13 cellular contexts compared by ENCODE assay signal in the genomic region with DNA sequence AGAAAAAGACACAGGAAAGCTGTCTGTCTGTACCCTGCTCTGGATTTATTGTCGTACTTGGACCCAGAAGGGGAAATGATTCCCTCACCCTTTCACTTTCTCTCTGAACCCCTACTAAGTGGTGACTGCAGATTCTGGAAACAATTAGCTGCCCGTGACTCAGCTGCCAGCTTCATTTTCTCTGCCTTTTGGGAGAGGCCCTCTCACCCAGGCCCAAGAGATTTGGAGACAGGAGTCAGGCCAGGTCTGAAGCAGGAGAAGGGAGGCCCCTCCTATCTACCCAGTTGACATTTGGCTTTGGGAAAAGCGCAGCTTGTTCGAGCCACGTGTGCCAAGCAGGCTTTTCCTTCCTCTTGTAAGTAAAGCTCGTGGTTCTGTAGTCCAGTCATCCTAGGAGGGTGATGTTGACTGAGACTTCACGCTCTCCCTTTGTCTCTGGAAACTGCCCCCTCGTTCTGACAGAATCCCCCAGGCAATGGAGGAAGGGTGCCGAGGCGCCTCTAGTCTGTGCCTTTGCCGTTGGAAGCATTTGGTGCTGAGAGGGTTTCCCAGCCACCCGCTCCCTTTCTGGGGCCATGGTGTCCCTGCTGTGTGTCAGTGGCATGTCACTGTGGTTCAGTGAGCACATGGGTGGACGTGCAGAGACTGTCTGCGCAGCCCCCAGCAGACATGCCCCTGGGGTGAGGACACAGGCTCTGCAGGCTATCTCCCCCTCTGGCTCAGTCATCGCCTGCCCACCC. TPM values are rescaled to one million over a fixed set of nuclear protein-coding genes. Genes with fewer than 3 reads are reported as not detected.
A peak's percentile ranks its signal among the peaks of the same experiment; 100 is the strongest.
DNase-seq lines count a peak whose midpoint lies in the region; ATAC-seq, FAIRE-seq and TF ChIP-seq lines count a peak whose summit lies in the region.
"Had no signal": no experiment of that assay in that cellular context is flagged by ENCODE, and none has a peak within 500 bp of the region (broad histone marks: within the 10 kb centered on the region; RNA-seq: fewer than 3 reads in every experiment).

No MANE protein-coding gene starts in this region.

- H3K9ac ChIP-seq in GM23248 = peak overlapping the region; percentile 62
- no peak overlapping the region for H3K9ac ChIP-seq in GM12878 (ENCODE audit: control insufficient read depth, insufficient read depth, low read length)

- SMC1A ChIA-PET in GM12878 (lab: Charles Lee; ENCODE audit: uncharacterized antibody, unreplicated experiment) = interaction anchor here (1.2 to 6.0 kb wide), 8 partner anchors 11 to 91 kb away, joined by 3 to 60 read pairs (median 7); partner anchors contain the start of gene HAAO

- in situ Hi-C loops in GM23248 (cut with MboI) = no loop called here
- in situ Hi-C loops in GM12878 (cut with MboI) = no loop called here

- H2AFZ ChIP-seq in GM23248 (peak overlapping the region; percentile 66), GM12878 (ENCODE audit: control insufficient read depth, low read depth, low read length) (no peak overlapping the region)

- no TSS peak for BruUV-seq in GM12878 (replicated peaks; lab: Mats Ljungman, UMichigan)

- POLR2A ChIA-PET in GM12878 (lab: Charles Lee) = interaction anchor here (0.5 to 4.8 kb wide), 4 partner anchors 10 to 45 kb away, joined by 3 to 30 read pairs (median 6); no protein-coding TSS in a partner anchor
- POLR2A ChIA-PET in CD8-positive, alpha-beta T cell (lab: Charles Lee) = no interaction called here

- H3K79me2 ChIP-seq in GM23248 (ENCODE audit: insufficient read depth) (no peaks in the 10 kb centered on the region), GM12878 (ENCODE audit: control insufficient read depth, insufficient read depth, low read length) (no peaks in the 10 kb centered on the region)

- H3K4me3 ChIP-seq in GM23248 (peak overlapping the region; percentile 20), GM12878 (no peak overlapping the region)
- H3K4me3 ChIP-seq in CD8-positive, alpha-beta T cell (ENCODE audit: low read depth, low read length) = no peak overlapping the region

- no peaks in the 10 kb centered on the region for H3K36me3 ChIP-seq in GM23248 (ENCODE audit: low read depth)
- no peaks in the 10 kb centered on the region for H3K36me3 ChIP-seq in GM12878 (ENCODE audit: control insufficient read depth in 2 of 2, insufficient read depth in 2 of 2, low read length in 1 of 2)
- H3K36me3 ChIP-seq in CD8-positive, alpha-beta T cell (ENCODE audit: insufficient read depth, low read length) = peaks cover 7% of the 10 kb centered on the region

- no peak for ATAC-seq in GM12878
- ATAC-seq in CD8-positive, alpha-beta T cell = no peak

- no peak for TF ChIP-seq RAD21 in GM12878 (IDR thresholded peaks at IDR 0.05; ENCODE audit: insufficient read depth, low read depth, low read length)

- intact Hi-C loops in GM12878 (cut with micrococcal nuclease; ENCODE audit: unreplicated experiment) = loop anchor here (2.0 to 10.0 kb wide), 2 partner anchors 37 to 261 kb away; partner anchors contain the start of genes HAAO and KCNG3
- intact Hi-C loops in CD8-positive, alpha-beta T cell (cut with DNase I, micrococcal nuclease) = no loop called here

- H3K9me3 Mint-ChIP-seq in neural crest cell = no peaks in the 10 kb centered on the region
- no peaks in the 10 kb centered on the region for H3K9me3 Mint-ChIP-seq in CD8-positive, alpha-beta T cell
- H3K9me3 Mint-ChIP-seq: natural killer cell treated with Interleukin-12 subunit alpha and Interleukin-12 subunit beta and Interleukin-15 and Interleukin-18, amount 100 ng/mL, for 72 hours had no signal

- peak overlapping the region; percentile 19 for H3K4me2 ChIP-seq in GM23248 (ENCODE audit: unreplicated experiment)
- H3K4me2 ChIP-seq in GM12878 (ENCODE audit: control insufficient read depth, insufficient read depth) = 0 out of 2 replicates have a peak overlapping the region, but pooled peaks have one; percentile 19

- TF ChIP-seq POLR2A in GM12878 (IDR thresholded peaks at IDR 0.05; ENCODE audit: low read depth, low read length) = no peak

- TF ChIP-seq CTCF in AG09319 (IDR thresholded peaks at IDR 0.05; ENCODE audit: low read depth, low read length) = no peak
- TF ChIP-seq CTCF in GM12878 (IDR thresholded peaks at IDR 0.05 in 2 of 3, conservative IDR thresholded peaks at IDR 0.05 in 1 of 3; ENCODE audit: control insufficient read depth in 2 of 3, extremely low read depth in 1 of 3, insufficient read depth in 1 of 3, low read depth in 3 of 3, low read length in 3 of 3) = no peak
- TF ChIP-seq CTCF in neural crest cell (conservative IDR thresholded peaks at IDR 0.05) = no peak
- TF ChIP-seq CTCF in CD8-positive, alpha-beta T cell (IDR thresholded peaks at IDR 0.05) = no peak

- FAIRE-seq in GM12878 (lab: Jason Lieb, UNC) = no peak

- DNase-seq in AG09319 (ENCODE audit: extremely low read depth, low read depth) = peak; percentile 18
- peak; percentile 80 for DNase-seq in GM23248
- DNase-seq in GM12878 (ENCODE audit: low read depth, low spot score) = no peak
- DNase-seq in neural crest cell (ENCODE audit: low read depth, low spot score) = no peak
- DNase-seq in T-helper 2 cell = no peak
- DNase-seq in CD8-positive, alpha-beta T cell = no peak
- no peak for DNase-seq in NCI-H1048 (lab: John Stamatoyannopoulos, UW)
- DNase-seq in NCI-H2227 treated with DMSO at 0.1 percent for 48 hours (lab: John Stamatoyannopoulos, UW) = no peak
- DNase-seq: NCI-H1092 treated with DMSO at 0.1 percent for 48 hours; NCI-H69; stimulated activated CD4-positive, alpha-beta T cell treated with anti-CD3 and anti-CD28 coated beads, Interleukin-2, amount 100 ng/mL, for 24 hours had no signal

- H3K4me1 Mint-ChIP-seq in neural crest cell = peaks cover 4% of the 10 kb centered on the region
- H3K4me1 Mint-ChIP-seq in CD8-positive, alpha-beta T cell (ENCODE audit: low read depth) = no peaks in the 10 kb centered on the region

- no peaks in the 10 kb centered on the region for H3K27me3 ChIP-seq in GM23248 (replicated peaks; ENCODE audit: insufficient read depth)
- H3K27me3 ChIP-seq in GM12878 (replicated peaks in 1 of 2; ENCODE audit: control insufficient read depth in 2 of 2, insufficient read depth in 2 of 2, low read length in 1 of 2) = no peaks in the 10 kb centered on the region
- no peaks in the 10 kb centered on the region for H3K27me3 ChIP-seq in CD8-positive, alpha-beta T cell (ENCODE audit: insufficient read depth, low read length)

- H3K27ac ChIP-seq in GM23248 = peak overlapping the region; percentile 55
- no peak overlapping the region for H3K27ac ChIP-seq in GM12878 (ENCODE audit: control insufficient read depth, insufficient read depth)
- no peak overlapping the region for H3K27ac ChIP-seq in CD8-positive, alpha-beta T cell (ENCODE audit: low read depth, low read length)

- no peaks in the 10 kb centered on the region for H3K27me3 Mint-ChIP-seq in neural crest cell (ENCODE audit: low read depth)
- H3K27me3 Mint-ChIP-seq in CD8-positive, alpha-beta T cell (ENCODE audit: low read depth) = no peaks in the 10 kb centered on the region
- H3K27me3 Mint-ChIP-seq: natural killer cell treated with Interleukin-12 subunit alpha and Interleukin-12 subunit beta and Interleukin-15 and Interleukin-18, amount 100 ng/mL, for 72 hours had no signal

- no peaks in the 10 kb centered on the region for H3K9me2 ChIP-seq in GM23248 (ENCODE audit: insufficient read depth)

- no peak for TF ChIP-seq EP300 in GM12878 (IDR thresholded peaks at IDR 0.05; ENCODE audit: borderline replicate concordance in 1 of 2, control insufficient read depth in 1 of 2, low read depth in 2 of 2, low read length in 2 of 2)

- 39 to 40% methylated on average over 15 of the region's 15 CpGs for WGBS in GM23248 (ENCODE audit: low coverage in 1 of 2, low lambda C conversion rate in 2 of 2, missing lambda C conversion rate in 2 of 2), 2 experiments
- 76% methylated on average over 15 of the region's 15 CpGs for WGBS in GM12878 (ENCODE audit: insufficient coverage, insufficient replicate concordance, low lambda C conversion rate, missing lambda C conversion rate)

- RAD21 ChIA-PET in GM12878 (lab: Charles Lee; ENCODE audit: unreplicated experiment) = interaction anchor here (0.9 to 4.5 kb wide), 7 partner anchors 21 to 92 kb away, joined by 3 to 39 read pairs (median 6); no protein-coding TSS in a partner anchor

- peaks cover 13% of the 10 kb centered on the region; the same call in 1 of the 2 replicates for H3F3A ChIP-seq in GM23248 (ENCODE audit: insufficient read depth)

- H3K4me1 ChIP-seq in GM23248 (ENCODE audit: insufficient read depth) = peaks cover 23% of the 10 kb centered on the region
- peaks cover 51% of the 10 kb centered on the region for H3K4me1 ChIP-seq in GM12878 (ENCODE audit: control insufficient read depth, insufficient read depth, low read length)
- H3K4me1 ChIP-seq in CD8-positive, alpha-beta T cell (ENCODE audit: insufficient read depth, low read length) = no peaks in the 10 kb centered on the region

- peak overlapping the region; percentile 89 for H3K27ac Mint-ChIP-seq in neural crest cell (ENCODE audit: unreplicated experiment)
- H3K27ac Mint-ChIP-seq in CD8-positive, alpha-beta T cell = no peak overlapping the region

- CTCF ChIA-PET in GM12878 (lab: Yijun Ruan, JAX) = interaction anchor here (1.1 to 1.8 kb wide), 7 partner anchors 13 to 91 kb away, joined by 3 to 9 read pairs (median 4); no protein-coding TSS in a partner anchor
- CTCF ChIA-PET in CD8-positive, alpha-beta T cell (lab: Charles Lee) = interaction anchor here (1.2 kb wide), 1 partner anchor 10 kb away, joined by 3 read pairs; no protein-coding TSS in a partner anchor

- peaks cover 3% of the 10 kb centered on the region for H3K36me3 Mint-ChIP-seq in neural crest cell (ENCODE audit: low read depth)
- H3K36me3 Mint-ChIP-seq in CD8-positive, alpha-beta T cell = peaks cover 66% of the 10 kb centered on the region
- H3K36me3 Mint-ChIP-seq: natural killer cell treated with Interleukin-12 subunit alpha and Interleukin-12 subunit beta and Interleukin-15 and Interleukin-18, amount 100 ng/mL, for 72 hours had no signal

- H3K4me3 Mint-ChIP-seq in neural crest cell = no peak overlapping the region
- no peak overlapping the region for H3K4me3 Mint-ChIP-seq in CD8-positive, alpha-beta T cell
- H3K4me3 Mint-ChIP-seq: natural killer cell treated with Interleukin-12 subunit alpha and Interleukin-12 subunit beta and Interleukin-15 and Interleukin-18, amount 100 ng/mL, for 72 hours had no signal

- H4K20me1 ChIP-seq in GM23248 (ENCODE audit: insufficient read depth) (no peaks in the 10 kb centered on the region), GM12878 (ENCODE audit: control insufficient read depth, insufficient read depth) (no peaks in the 10 kb centered on the region)

- H3K9me3 ChIP-seq in GM23248 (ENCODE audit: low read depth) (no peaks in the 10 kb centered on the region), GM12878 (replicated peaks; ENCODE audit: control insufficient read depth, insufficient read depth, low read length) (no peaks in the 10 kb centered on the region)
- H3K9me3 ChIP-seq in CD8-positive, alpha-beta T cell (ENCODE audit: low read length) = no peaks in the 10 kb centered on the region

RNA-seq across cellular contexts. Expression of gene OXER1, which starts 8.6 kb away (rescaled TPM):
- total RNA-seq in GM23248 (2014; rRNA removed; shearing (Covaris generic)) = not detected in 2 replicates
- polyA plus RNA-seq in GM23248 (2016; fragmentation: Nextera tagmentation; extraction: Ambion mirVana) (not detected in 2 replicates), GM12878 (2011; rRNA removed) (1.4 and 3.8 TPM in 2 replicates), GM12878 (2014; fragmentation: Illumina TruSeq; extraction: Trizol) (0.51 and 2.0 TPM in 2 replicates), GM12878 (2014; fragmentation: Nextera tagmentation; extraction: Ambion mirVana) (under 1 TPM; 0.11 to 0.13 TPM), GM12878 (2014; rRNA removed) (6.1 and 6.6 TPM in 2 replicates), GM12878 (2016; fragmentation: Nextera tagmentation; extraction: Ambion mirVana) (1 to 10 TPM; 5.3 to 8.6 TPM)
- 4.2 and 6.5 TPM in 2 replicates for total RNA-seq in GM12878 (2013; cell fraction: nucleolus; rRNA removed)
- total RNA-seq in GM12878 (2014; rRNA removed) (2.5 and 2.9 TPM in 2 replicates), GM12878 (2014; rRNA removed; fragmentation: Illumina TruSeq; extraction: Trizol) (1.6 and 2.0 TPM in 2 replicates), GM12878 (2021) (6.6 and 7.6 TPM in 2 replicates), neural crest cell (1.7 and 1.8 TPM in 2 replicates)
- polyA plus RNA-seq in GM12878 (2011; ENCODE audit: low read depth) = 3.2 TPM
- polyA plus RNA-seq in GM12878 (2011; cell fraction: cytosol; rRNA removed) = 4.1 and 6.7 TPM in 2 replicates
- 22.8 and 24.8 TPM in 2 replicates for polyA plus RNA-seq in GM12878 (2011; cell fraction: nucleus; rRNA removed)
- polyA plus RNA-seq in GM12878 (2012) = 4.7 and 6.5 TPM in 2 replicates
- polyA minus RNA-seq in GM12878 (2011; rRNA and poly(A)+ RNA removed) = 3.1 and 6.3 TPM in 2 replicates
- 1.3 and 2.5 TPM in 2 replicates for polyA minus RNA-seq in GM12878 (2011; cell fraction: cytosol; rRNA and poly(A)+ RNA removed)
- polyA minus RNA-seq in GM12878 (2011; cell fraction: nucleus; rRNA and poly(A)+ RNA removed) = 3.4 and 6.2 TPM in 2 replicates
- total RNA-seq in CD8-positive, alpha-beta T cell = under 1 TPM; 0.25 to 0.30 TPM
- total RNA-seq: activated CD8-positive, alpha-beta memory T cell treated with anti-CD3 and anti-CD28 coated beads for 36 hours; natural killer cell treated with Interleukin-12 subunit alpha and Interleukin-12 subunit beta and Interleukin-15 and Interleukin-18, amount 100 ng/mL, for 72 hours had no signal

RNA-seq across cellular contexts. Expression of gene HAAO, which starts 37.1 kb away (rescaled TPM):
- total RNA-seq in GM23248 (2014; rRNA removed; shearing (Covaris generic)) = not detected in 2 replicates
- polyA plus RNA-seq in GM23248 (2016; fragmentation: Nextera tagmentation; extraction: Ambion mirVana) (0.36 TPM in 1 of 2 replicates, not detected in the other), GM12878 (2011; rRNA removed) (17.0 and 29.2 TPM in 2 replicates), GM12878 (2014; fragmentation: Illumina TruSeq; extraction: Trizol) (6.9 and 19.1 TPM in 2 replicates), GM12878 (2014; fragmentation: Nextera tagmentation; extraction: Ambion mirVana) (1 to 10 TPM; 4.3 to 6.9 TPM), GM12878 (2014; rRNA removed) (28.0 and 31.9 TPM in 2 replicates), GM12878 (2016; fragmentation: Nextera tagmentation; extraction: Ambion mirVana) (10 to 100 TPM; 54.7 to 58.7 TPM)
- total RNA-seq in GM12878 (2013; cell fraction: nucleolus; rRNA removed) = 37.5 and 48.1 TPM in 2 replicates
- total RNA-seq in GM12878 (2014; rRNA removed) (25.7 and 25.9 TPM in 2 replicates), GM12878 (2014; rRNA removed; fragmentation: Illumina TruSeq; extraction: Trizol) (21.5 and 21.6 TPM in 2 replicates), GM12878 (2021) (41.6 and 49.5 TPM in 2 replicates), neural crest cell (3.5 and 4.9 TPM in 2 replicates)
- polyA plus RNA-seq in GM12878 (2011; ENCODE audit: low read depth) = 14.7 TPM
- polyA plus RNA-seq in GM12878 (2011; cell fraction: cytosol; rRNA removed) = 39.3 and 56.1 TPM in 2 replicates
- 72.4 and 75.6 TPM in 2 replicates for polyA plus RNA-seq in GM12878 (2011; cell fraction: nucleus; rRNA removed)
- 23.2 and 34.1 TPM in 2 replicates for polyA plus RNA-seq in GM12878 (2012)
- 17.6 and 31.9 TPM in 2 replicates for polyA minus RNA-seq in GM12878 (2011; rRNA and poly(A)+ RNA removed)
- polyA minus RNA-seq in GM12878 (2011; cell fraction: cytosol; rRNA and poly(A)+ RNA removed) = 10.0 and 11.2 TPM in 2 replicates
- 16.3 and 33.4 TPM in 2 replicates for polyA minus RNA-seq in GM12878 (2011; cell fraction: nucleus; rRNA and poly(A)+ RNA removed)
- not detected for total RNA-seq in CD8-positive, alpha-beta T cell
- total RNA-seq: natural killer cell treated with Interleukin-12 subunit alpha and Interleukin-12 subunit beta and Interleukin-15 and Interleukin-18, amount 100 ng/mL, for 72 hours had no signal

Comparison
In these comparisons a context has a peak if more than half of its experiments do, and no peak if none do; other contexts are left out.
1. DNase-seq: peak in AG09319 (single experiment) and GM23248 (single experiment); none in GM12878 (single experiment), neural crest cell (single experiment), T-helper 2 cell (0 of 5), CD8-positive, alpha-beta T cell (0 of 7), NCI-H1048 (single experiment) and NCI-H2227 treated with DMSO at 0.1 percent for 48 hours (single experiment).